21 cellular contexts compared by ENCODE assay signal in the genomic region with DNA sequence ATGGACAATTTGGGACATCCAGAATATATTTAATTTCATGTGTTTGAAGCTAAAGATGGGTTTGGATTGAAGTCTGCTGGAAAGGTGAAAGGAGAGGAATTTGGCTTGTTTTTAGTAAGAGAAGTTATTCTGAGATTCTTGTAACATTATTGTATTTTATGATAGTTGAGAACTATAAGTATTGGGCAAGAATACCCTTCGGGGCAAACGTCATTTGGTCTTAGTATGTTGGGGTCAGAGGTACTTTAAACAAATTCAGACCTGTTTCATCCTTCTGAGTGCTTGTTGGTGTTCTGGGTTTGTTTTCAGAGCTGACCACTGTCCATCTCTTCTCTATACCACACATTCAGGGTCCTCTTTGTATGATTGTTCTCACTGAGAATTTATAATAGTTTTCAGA. TPM values are rescaled to one million over a fixed set of nuclear protein-coding genes. Genes with fewer than 3 reads are reported as not detected.
DNase-seq lines count a peak whose midpoint lies in the region; ATAC-seq and TF ChIP-seq lines count a peak whose summit lies in the region.
"Had no signal": no experiment of that assay in that cellular context is flagged by ENCODE, and none has a peak within 500 bp of the region (broad histone marks: within the 10 kb centered on the region; RNA-seq: fewer than 3 reads in every experiment).

No MANE protein-coding gene starts in this region.

- no peaks in the 10 kb centered on the region for H3K9me3 ChIP-seq in T-helper 17 cell (ENCODE audit: control insufficient read depth, low read length, poor library complexity, severe bottlenecking)
- H3K9me3 ChIP-seq: HAP-1, MG63 had no signal

- no peak for DNase-seq in activated T-cell treated with anti-CD3 and anti-CD28 coated beads, Interleukin-2, amount 50 U/mL, for 72 hours
- no peak for DNase-seq in activated T-cell treated with anti-CD3 and anti-CD28 coated beads, Interleukin-2, amount 50 U/mL, for 48 hours
- no peak for DNase-seq in T-helper 17 cell
- peak; percentile 62 for DNase-seq in fibroblast of villous mesenchyme (ENCODE audit: low read depth)
- DNase-seq in stimulated activated naive B cell treated with anti-CD40 and anti-IgM and Interleukin-4, amounts not matched to agents 10 μg/mL and 1 μg/mL and 100 μg/mL, for 72 hours, result no peak
- no peak for DNase-seq in epidermal melanocyte (ENCODE audit: insufficient read length, low spot score)
- no peak for DNase-seq in KG1 (lab: John Stamatoyannopoulos, UW)
- DNase-seq in NOMO-1 (lab: John Stamatoyannopoulos, UW; ENCODE audit: unreplicated experiment in 2 of 2), result no peak
- DNase-seq: DMS79 treated with DMSO at 0.1 percent for 48 hours, GM23248, Karpas-422, MG63, NCI-H1048, NCI-H1436 treated with DMSO at 0.1 percent for 48 hours, NCI-H2029, NCI-H524 treated with DMSO at 0.1 percent for 48 hours, PC-3, RPMI8226, SIG-M5 had no signal

- no peak for TF ChIP-seq CTCF in fibroblast of villous mesenchyme (IDR thresholded peaks at IDR 0.05; ENCODE audit: insufficient read depth, low read depth, low read length)

- H3K4me3 ChIP-seq in fibroblast of villous mesenchyme (ENCODE audit: low read depth, low read length), result no peak overlapping the region
- H3K4me3 ChIP-seq: BLaER1, GM23248, HAP-1, MG63 had no signal

- peaks cover 92% of the 10 kb centered on the region for H3K4me1 Mint-ChIP-seq in activated T-cell treated with anti-CD3 and anti-CD28 coated beads, Interleukin-2, amount 50 U/mL, for 72 hours (ENCODE audit: low read depth)
- H3K4me1 Mint-ChIP-seq in T-helper 17 cell, result peaks cover 67% of the 10 kb centered on the region
- peaks cover 79 to 100% of the 10 kb centered on the region in 2 donors for H3K4me1 Mint-ChIP-seq in stimulated activated naive B cell treated with anti-CD40 and anti-IgM and Interleukin-4, amounts not matched to agents 10 μg/mL and 1 μg/mL and 100 μg/mL, for 72 hours

- peak overlapping the region; percentile 67 for H3K4me3 Mint-ChIP-seq in activated T-cell treated with anti-CD3 and anti-CD28 coated beads, Interleukin-2, amount 50 U/mL, for 72 hours
- H3K4me3 Mint-ChIP-seq in T-helper 17 cell, result no peak overlapping the region
- H3K4me3 Mint-ChIP-seq in stimulated activated naive B cell treated with anti-CD40 and anti-IgM and Interleukin-4, amounts not matched to agents 10 μg/mL and 1 μg/mL and 100 μg/mL, for 72 hours, result no peak overlapping the region

- no peaks in the 10 kb centered on the region for H3K9me3 Mint-ChIP-seq in activated T-cell treated with anti-CD3 and anti-CD28 coated beads, Interleukin-2, amount 50 U/mL, for 72 hours
- no peaks in the 10 kb centered on the region for H3K9me3 Mint-ChIP-seq in stimulated activated naive B cell treated with anti-CD40 and anti-IgM and Interleukin-4, amounts not matched to agents 10 μg/mL and 1 μg/mL and 100 μg/mL, for 72 hours

- no peak overlapping the region for H3K27ac Mint-ChIP-seq in activated T-cell treated with anti-CD3 and anti-CD28 coated beads, Interleukin-2, amount 50 U/mL, for 72 hours
- H3K27ac Mint-ChIP-seq in T-helper 17 cell, result peak overlapping the region; percentile 79
- peak overlapping the region; percentile 22 for H3K27ac Mint-ChIP-seq in stimulated activated naive B cell treated with anti-CD40 and anti-IgM and Interleukin-4, amounts not matched to agents 10 μg/mL and 1 μg/mL and 100 μg/mL, for 72 hours

- H3K27me3 Mint-ChIP-seq in activated T-cell treated with anti-CD3 and anti-CD28 coated beads, Interleukin-2, amount 50 U/mL, for 72 hours (ENCODE audit: low read depth), result no peaks in the 10 kb centered on the region
- H3K27me3 Mint-ChIP-seq in T-helper 17 cell, result no peaks in the 10 kb centered on the region
- H3K27me3 Mint-ChIP-seq in stimulated activated naive B cell treated with anti-CD40 and anti-IgM and Interleukin-4, amounts not matched to agents 10 μg/mL and 1 μg/mL and 100 μg/mL, for 72 hours, result no peaks in the 10 kb centered on the region

- ATAC-seq in activated T-cell treated with anti-CD3 and anti-CD28 coated beads, Interleukin-2, amount 50 U/mL, for 72 hours (replicated peaks in 1 of 2), result no peak
- ATAC-seq in T-helper 17 cell, result no peak
- ATAC-seq in stimulated activated naive B cell treated with anti-CD40 and anti-IgM and Interleukin-4, amounts not matched to agents 10 μg/mL and 1 μg/mL and 100 μg/mL, for 72 hours (replicated peaks), result no peak
- ATAC-seq: PC-3 had no signal

- no peaks in the 10 kb centered on the region for H3K36me3 Mint-ChIP-seq in activated T-cell treated with anti-CD3 and anti-CD28 coated beads, Interleukin-2, amount 50 U/mL, for 72 hours (ENCODE audit: insufficient read depth in 2 of 2)
- H3K36me3 Mint-ChIP-seq in T-helper 17 cell (ENCODE audit: low read depth), result peaks cover 7% of the 10 kb centered on the region
- peaks cover 6% of the 10 kb centered on the region in 2 donors for H3K36me3 Mint-ChIP-seq in stimulated activated naive B cell treated with anti-CD40 and anti-IgM and Interleukin-4, amounts not matched to agents 10 μg/mL and 1 μg/mL and 100 μg/mL, for 72 hours

RNA-seq across cellular contexts. Expression of a gene that starts 19.5 kb away (rescaled TPM):
- 10 to 100 TPM; 10.3 to 13.5 TPM for total RNA-seq in activated T-cell treated with anti-CD3 and anti-CD28 coated beads, Interleukin-2, amount 50 U/mL, for 72 hours
- 10 to 100 TPM in 1 of 2 donors, 1 to 10 TPM in 1; 7.1 to 19.8 TPM for total RNA-seq in T-helper 17 cell
- 87.9 and 92.4 TPM in 2 replicates for total RNA-seq in fibroblast of villous mesenchyme

Comparison
In these comparisons a context has a peak if more than half of its experiments do, and no peak if none do; other contexts are left out.
1. H3K4me3 Mint-ChIP-seq: peak in activated T-cell treated with anti-CD3 and anti-CD28 coated beads, Interleukin-2, amount 50 U/mL, for 72 hours (2 of 2); none in T-helper 17 cell (single experiment) and stimulated activated naive B cell treated with anti-CD40 and anti-IgM and Interleukin-4, amounts not matched to agents 10 μg/mL and 1 μg/mL and 100 μg/mL, for 72 hours (0 of 2).